Comparison of ENCODE assay signal across 13 cellular contexts in genomic region chr13:41550239-41550638, GRCh38.
DNase-seq lines count a peak whose midpoint lies in the region; TF ChIP-seq lines count a peak whose summit lies in the region.
"Had no signal": no experiment of that assay in that cellular context is flagged by ENCODE, and none has a peak within 500 bp of the region (broad histone marks: within the 10 kb centered on the region; RNA-seq: fewer than 3 reads in every experiment).

No MANE protein-coding gene starts in this region.

- H3K4me1 ChIP-seq in neural progenitor cell: no peaks in the 10 kb centered on the region
- H3K4me1 ChIP-seq: A549, BE2C had no signal

- no peak overlapping the region for H3K4me3 ChIP-seq in neural progenitor cell
- H3K4me3 ChIP-seq: A549 had no signal

- H3K27me3 Mint-ChIP-seq in neural progenitor cell (ENCODE audit: insufficient read depth, low read depth): peaks cover 13% of the 10 kb centered on the region
- no peaks in the 10 kb centered on the region for H3K27me3 Mint-ChIP-seq in activated CD4-positive, alpha-beta memory T cell treated with anti-CD3 and anti-CD28 coated beads, Interleukin-2, amount 10 ng/mL, durations not matched to agents 7 days and 5 days
- H3K27me3 Mint-ChIP-seq: CD4-positive, alpha-beta memory T cell had no signal

- no peak for TF ChIP-seq CTCF in neural progenitor cell (IDR thresholded peaks at IDR 0.05)

- H3K27ac Mint-ChIP-seq in neural progenitor cell: peak overlapping the region; percentile 9
- H3K27ac Mint-ChIP-seq in activated CD4-positive, alpha-beta memory T cell treated with anti-CD3 and anti-CD28 coated beads, Interleukin-2, amount 10 ng/mL, durations not matched to agents 7 days and 5 days: no peak overlapping the region
- H3K27ac Mint-ChIP-seq: CD4-positive, alpha-beta memory T cell had no signal

- H3K9me3 ChIP-seq in neural progenitor cell (ENCODE audit: low read depth): no peaks in the 10 kb centered on the region
- H3K9me3 ChIP-seq: A549, BE2C had no signal

- CTCF ChIA-PET in activated CD4-positive, alpha-beta memory T cell treated with anti-CD3 and anti-CD28 coated beads, Interleukin-2, amount 10 ng/mL, durations not matched to agents 7 days and 5 days (lab: Charles Lee): interaction anchor here (1.3 kb wide), 1 partner anchor 91 kb away, joined by 4 read pairs; no protein-coding TSS in a partner anchor

- no peaks in the 10 kb centered on the region for H3K79me2 ChIP-seq in neural progenitor cell (ENCODE audit: low read depth)

- H3K9me3 Mint-ChIP-seq in neural progenitor cell: peaks cover 12% of the 10 kb centered on the region
- H3K9me3 Mint-ChIP-seq in activated CD4-positive, alpha-beta memory T cell treated with anti-CD3 and anti-CD28 coated beads, Interleukin-2, amount 10 ng/mL, durations not matched to agents 7 days and 5 days: no peaks in the 10 kb centered on the region
- H3K9me3 Mint-ChIP-seq: CD4-positive, alpha-beta memory T cell had no signal

- no peak overlapping the region for H3K9ac ChIP-seq in neural progenitor cell

- H2AFZ ChIP-seq in neural progenitor cell (replicated peaks): no peak overlapping the region

- no peak for DNase-seq in neural progenitor cell (ENCODE audit: low spot score)
- DNase-seq in activated CD4-positive, alpha-beta memory T cell treated with anti-CD3 and anti-CD28 coated beads, Interleukin-2, amount 10 ng/mL, durations not matched to agents 7 days and 5 days: no peak
- no peak for DNase-seq in cortex of kidney (lab: John Stamatoyannopoulos, UW)
- DNase-seq: BE2C; CD4-positive, alpha-beta memory T cell; DND-41; GDM1; HCEC 1CT had no signal

- H3K36me3 Mint-ChIP-seq in neural progenitor cell: no peaks in the 10 kb centered on the region
- no peaks in the 10 kb centered on the region for H3K36me3 Mint-ChIP-seq in activated CD4-positive, alpha-beta memory T cell treated with anti-CD3 and anti-CD28 coated beads, Interleukin-2, amount 10 ng/mL, durations not matched to agents 7 days and 5 days (ENCODE audit: low read depth)
- H3K36me3 Mint-ChIP-seq: CD4-positive, alpha-beta memory T cell had no signal

- no peak overlapping the region for H3K4me3 Mint-ChIP-seq in neural progenitor cell
- H3K4me3 Mint-ChIP-seq in activated CD4-positive, alpha-beta memory T cell treated with anti-CD3 and anti-CD28 coated beads, Interleukin-2, amount 10 ng/mL, durations not matched to agents 7 days and 5 days: no peak overlapping the region
- H3K4me3 Mint-ChIP-seq: CD4-positive, alpha-beta memory T cell had no signal

- H4K20me1 ChIP-seq in neural progenitor cell (ENCODE audit: low read depth): no peaks in the 10 kb centered on the region

- H3K4me2 ChIP-seq in neural progenitor cell: no peak overlapping the region
- H3K4me2 ChIP-seq: A549 had no signal

- POLR2A ChIA-PET in activated CD4-positive, alpha-beta memory T cell treated with anti-CD3 and anti-CD28 coated beads, Interleukin-2, amount 10 ng/mL, durations not matched to agents 7 days and 5 days (lab: Charles Lee): no interaction called here

- H3K27ac ChIP-seq in angular gyrus (ENCODE audit: low read depth, low read length) (peak overlapping the region; percentile 100), cingulate gyrus (ENCODE audit: low read depth, low read length) (peak overlapping the region; percentile 100), neural progenitor cell (no peak overlapping the region), temporal lobe (ENCODE audit: low read depth, low read length) (peak overlapping the region; percentile 99)
- H3K27ac ChIP-seq: A549, C4-2B had no signal

- no peaks in the 10 kb centered on the region for H3F3A ChIP-seq in neural progenitor cell (ENCODE audit: low read depth)

- peaks cover 51% of the 10 kb centered on the region for H3K4me1 Mint-ChIP-seq in neural progenitor cell
- H3K4me1 Mint-ChIP-seq in activated CD4-positive, alpha-beta memory T cell treated with anti-CD3 and anti-CD28 coated beads, Interleukin-2, amount 10 ng/mL, durations not matched to agents 7 days and 5 days: peaks cover 22% of the 10 kb centered on the region

- no peaks in the 10 kb centered on the region for H3K27me3 ChIP-seq in neural progenitor cell
- H3K27me3 ChIP-seq: BE2C had no signal

- no peaks in the 10 kb centered on the region for H3K36me3 ChIP-seq in neural progenitor cell
- H3K36me3 ChIP-seq: BE2C had no signal
